Comparison of ENCODE assay signal across 8 cellular contexts in genomic region chrX:131578735-131579367, GRCh38. TPM values are rescaled to one million over a fixed set of nuclear protein-coding genes. Genes with fewer than 3 reads are reported as not detected.
"Had no signal": no experiment of that assay in that cellular context is flagged by ENCODE, and none has a peak within 500 bp of the region (broad histone marks: within the 10 kb centered on the region; RNA-seq: fewer than 3 reads in every experiment).

No MANE protein-coding gene starts in this region.

RNA-seq across cellular contexts. Expression of gene OR13H1, which starts 35.0 kb away (rescaled TPM):
- total RNA-seq: adrenal gland, glomerular endothelial cell, liver, mesenteric fat pad, myocyte, prostate gland, thyroid gland, vagina had no signal
